29 cellular contexts compared by ENCODE assay signal in the genomic region with DNA sequence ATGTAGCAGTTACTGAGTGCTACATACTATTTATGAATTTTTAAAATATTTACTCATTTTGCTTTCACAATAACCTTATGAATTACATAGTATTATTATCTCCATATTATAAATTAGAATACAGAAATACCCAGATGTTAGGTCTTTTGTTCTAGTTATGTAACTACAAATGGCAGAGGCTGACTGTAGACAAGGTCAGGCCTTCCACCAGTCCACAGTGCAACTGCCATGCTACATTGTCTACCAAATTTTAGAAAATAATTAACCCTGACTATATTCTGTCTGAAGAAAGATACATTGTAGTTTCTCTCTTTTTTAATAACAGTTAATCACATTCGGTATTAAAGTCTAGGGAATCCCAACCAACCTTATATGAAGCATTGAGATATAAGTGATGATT.
A peak's percentile ranks its signal among the peaks of the same experiment; 100 is the strongest.
DNase-seq lines count a peak whose midpoint lies in the region; ATAC-seq, FAIRE-seq and TF ChIP-seq lines count a peak whose summit lies in the region.
"Had no signal": no experiment of that assay in that cellular context is flagged by ENCODE, and none has a peak within 500 bp of the region (broad histone marks: within the 10 kb centered on the region; RNA-seq: fewer than 3 reads in every experiment).

No MANE protein-coding gene starts in this region.

- no peak overlapping the region for H3K4me3 ChIP-seq in HepG2 (replicated peaks in 1 of 3; ENCODE audit: insufficient read depth in 1 of 3, low read depth in 2 of 3, low read length in 3 of 3)
- no peak overlapping the region for H3K4me3 ChIP-seq in right lobe of liver
- H3K4me3 ChIP-seq: A549; BLaER1; BLaER1 treated with 17β-estradiol and CSF1 and Interleukin-3, amounts not matched to agents 10 nM and 100 nM had no signal

- H3K4me2 ChIP-seq in HepG2 (ENCODE audit: low read depth, low read length), result no peak overlapping the region
- H3K4me2 ChIP-seq: A549; BLaER1; BLaER1 treated with 17β-estradiol and CSF1 and Interleukin-3, amounts not matched to agents 10 nM and 100 nM had no signal

- TF ChIP-seq CTCF in HepG2 (CRISPR knock-in tag; IDR thresholded peaks at IDR 0.05) (no peak), right lobe of liver (IDR thresholded peaks at IDR 0.05) (no peak)

- no peaks in the 10 kb centered on the region for H3K79me2 ChIP-seq in HepG2 (ENCODE audit: insufficient read depth, low read length)

- in situ Hi-C loops in HepG2 (cut with HindIII; ENCODE audit: extremely low pct_ligation_motif_present, low pct_unique_long_range_greater_than_20kb), result no loop called here

- ATAC-seq in HepG2, result peak; percentile 66
- ATAC-seq in right lobe of liver, result no peak
- ATAC-seq: A549; CD8-positive, alpha-beta T cell had no signal

- no peak for TF ChIP-seq RAD21 in HepG2 (CRISPR knock-in tag; IDR thresholded peaks at IDR 0.05)

- CTCF ChIA-PET in HepG2 (lab: Yijun Ruan, JAX; ENCODE audit: low intra/inter-chr PET ratio, low total read pairs), result no interaction called here

- H3K27me3 ChIP-seq in HepG2 (ENCODE audit: control insufficient read depth in 1 of 2, insufficient read depth in 2 of 2, low read length in 2 of 2) (no peaks in the 10 kb centered on the region), right lobe of liver (no peaks in the 10 kb centered on the region)
- H3K27me3 ChIP-seq: BE2C; BLaER1; BLaER1 treated with 17β-estradiol and CSF1 and Interleukin-3, amounts not matched to agents 10 nM and 100 nM had no signal

- no peak overlapping the region for H2AFZ ChIP-seq in HepG2 (ENCODE audit: low read length)

- H3K9me3 ChIP-seq in HepG2 (ENCODE audit: low read length), result no peaks in the 10 kb centered on the region
- H3K9me3 ChIP-seq in right lobe of liver, result no peaks in the 10 kb centered on the region
- H3K9me3 ChIP-seq: A549; BE2C; BLaER1; BLaER1 treated with 17β-estradiol and CSF1 and Interleukin-3, amounts not matched to agents 10 nM and 100 nM; Caco-2 had no signal

- peak; percentile 5 for DNase-seq in HepG2 (ENCODE audit: low spot score)
- no peak for DNase-seq in right lobe of liver
- DNase-seq: 8988T; ACHN; AML-193; BE2C; C1 segment of cervical spinal cord; Caco-2; Calu3; CD4-positive, alpha-beta memory T cell; CD4-positive, alpha-beta T cell; CD4-positive, CD25-positive, alpha-beta regulatory T cell; CD8-positive, alpha-beta memory T cell; CD8-positive, alpha-beta T cell; COR-L47; DMS 273 treated with DMSO at 0.1 percent for 48 hours; DMS153; DMS53; DMS79; DMS79 treated with DMSO at 0.1 percent for 48 hours; DND-41; EL had no signal

- H3K36me3 ChIP-seq in HepG2 (replicated peaks in 1 of 2; ENCODE audit: control insufficient read depth in 1 of 2, insufficient read depth in 2 of 2, low read length in 2 of 2) (0 out of 5 replicates have a peak, but pooled peaks cover 0 to 3% of the 10 kb centered on the region in 2 experiments), right lobe of liver (no peaks in the 10 kb centered on the region)
- H3K36me3 ChIP-seq: BE2C; BLaER1; BLaER1 treated with 17β-estradiol and CSF1 and Interleukin-3, amounts not matched to agents 10 nM and 100 nM had no signal

- H3K27ac ChIP-seq in HepG2 (ENCODE audit: extremely low read length, insufficient read depth, low read length) (no peak overlapping the region), right lobe of liver (no peak overlapping the region)
- H3K27ac ChIP-seq: 22Rv1; A549; BLaER1; BLaER1 treated with 17β-estradiol and CSF1 and Interleukin-3, amounts not matched to agents 10 nM and 100 nM; C4-2B had no signal

- H4K20me1 ChIP-seq in HepG2 (ENCODE audit: insufficient read depth, low read length), result no peaks in the 10 kb centered on the region
- H4K20me1 ChIP-seq: BLaER1; BLaER1 treated with 17β-estradiol and CSF1 and Interleukin-3, amounts not matched to agents 10 nM and 100 nM had no signal

- no peak overlapping the region for H3K9ac ChIP-seq in HepG2 (ENCODE audit: insufficient read depth, low read depth, low read length)
- H3K9ac ChIP-seq: BLaER1; BLaER1 treated with 17β-estradiol and CSF1 and Interleukin-3, amounts not matched to agents 10 nM and 100 nM had no signal

- no peak for FAIRE-seq in HepG2 (lab: Jason Lieb, UNC)
- FAIRE-seq: A204.1, A549, D721Med had no signal

- BruUV-seq in HepG2 (replicated peaks; lab: Mats Ljungman, UMichigan), result no TSS peak

- no peak for TF ChIP-seq POLR2A in HepG2 (IDR thresholded peaks at IDR 0.05; ENCODE audit: insufficient read depth in 1 of 2, low read depth in 2 of 2, low read length in 2 of 2)
- no peak for TF ChIP-seq POLR2A in right lobe of liver (IDR thresholded peaks at IDR 0.05)

- intact Hi-C loops in HepG2 (cut with micrococcal nuclease; ENCODE audit: unreplicated experiment), result no loop called here
- intact Hi-C loops in right lobe of liver (cut with DNase I), result no loop called here

- 37% methylated on average over 1 of the region's 1 CpG for WGBS in HepG2 (ENCODE audit: low lambda C conversion rate)
- WGBS in right lobe of liver (ENCODE audit: insufficient coverage, low coverage, low lambda C conversion rate, missing lambda C conversion rate), result 50% methylated on average over 1 of the region's 1 CpG

- POLR2A ChIA-PET in HepG2 (lab: Yijun Ruan, JAX), result no interaction called here

- TF ChIP-seq EP300 in HepG2 (IDR thresholded peaks at IDR 0.05; ENCODE audit: low read depth in 2 of 2, low read length in 2 of 2), result no peak
- TF ChIP-seq EP300 in HepG2 (CRISPR knock-in tag; IDR thresholded peaks at IDR 0.05; ENCODE audit: borderline replicate concordance), result no peak

- no peaks in the 10 kb centered on the region for H3K4me1 ChIP-seq in HepG2 (ENCODE audit: insufficient read depth, low read length)
- H3K4me1 ChIP-seq in right lobe of liver, result no peaks in the 10 kb centered on the region
- H3K4me1 ChIP-seq: A549; BE2C; BLaER1; BLaER1 treated with 17β-estradiol and CSF1 and Interleukin-3, amounts not matched to agents 10 nM and 100 nM; Caco-2 had no signal

TF ChIP-seq in HepG2, 621 proteins besides CTCF, POLR2A, EP300 and RAD21:
- TF ChIP-seq KDM5A (IDR thresholded peaks at IDR 0.05; ENCODE audit: borderline replicate concordance, low read length) (no peak), ZNF644 (CRISPR knock-in tag; IDR thresholded peaks at IDR 0.05; ENCODE audit: low read depth) (0 out of 2 replicates have a peak, but pooled peaks have one; percentile 35), AGO2 (optimal IDR thresholded peaks at IDR 0.05; ENCODE audit: low read depth, low read length) (no peak), SOX5 (CRISPR knock-in tag; IDR thresholded peaks at IDR 0.05; ENCODE audit: borderline replicate concordance) (peak; percentile 33; the same call in 1 of the 2 replicates), SOX13 (IDR thresholded peaks at IDR 0.05) (no peak), SOX13 (CRISPR knock-in tag; conservative IDR thresholded peaks at IDR 0.05 in 1 of 2, IDR thresholded peaks at IDR 0.05 in 1 of 2) (peak in 1 of 2 experiments; percentile 64; a peak in 2 of 4 replicates)
- TF ChIP-seq, protein P1, sequence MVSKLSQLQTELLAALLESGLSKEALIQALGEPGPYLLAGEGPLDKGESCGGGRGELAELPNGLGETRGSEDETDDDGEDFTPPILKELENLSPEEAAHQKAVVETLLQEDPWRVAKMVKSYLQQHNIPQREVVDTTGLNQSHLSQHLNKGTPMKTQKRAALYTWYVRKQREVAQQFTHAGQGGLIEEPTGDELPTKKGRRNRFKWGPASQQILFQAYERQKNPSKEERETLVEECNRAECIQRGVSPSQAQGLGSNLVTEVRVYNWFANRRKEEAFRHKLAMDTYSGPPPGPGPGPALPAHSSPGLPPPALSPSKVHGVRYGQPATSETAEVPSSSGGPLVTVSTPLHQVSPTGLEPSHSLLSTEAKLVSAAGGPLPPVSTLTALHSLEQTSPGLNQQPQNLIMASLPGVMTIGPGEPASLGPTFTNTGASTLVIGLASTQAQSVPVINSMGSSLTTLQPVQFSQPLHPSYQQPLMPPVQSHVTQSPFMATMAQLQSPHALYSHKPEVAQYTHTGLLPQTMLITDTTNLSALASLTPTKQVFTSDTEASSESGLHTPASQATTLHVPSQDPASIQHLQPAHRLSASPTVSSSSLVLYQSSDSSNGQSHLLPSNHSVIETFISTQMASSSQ (IDR thresholded peaks at IDR 0.05; ENCODE audit: low read depth), result peak; percentile 60; the same call in 1 of the 2 replicates
- TF ChIP-seq, protein P1 (CRISPR knock-in tag; IDR thresholded peaks at IDR 0.05; ENCODE audit: borderline replicate concordance), result no peak
